Comparison of ENCODE assay signal across 8 cellular contexts in the genomic region with DNA sequence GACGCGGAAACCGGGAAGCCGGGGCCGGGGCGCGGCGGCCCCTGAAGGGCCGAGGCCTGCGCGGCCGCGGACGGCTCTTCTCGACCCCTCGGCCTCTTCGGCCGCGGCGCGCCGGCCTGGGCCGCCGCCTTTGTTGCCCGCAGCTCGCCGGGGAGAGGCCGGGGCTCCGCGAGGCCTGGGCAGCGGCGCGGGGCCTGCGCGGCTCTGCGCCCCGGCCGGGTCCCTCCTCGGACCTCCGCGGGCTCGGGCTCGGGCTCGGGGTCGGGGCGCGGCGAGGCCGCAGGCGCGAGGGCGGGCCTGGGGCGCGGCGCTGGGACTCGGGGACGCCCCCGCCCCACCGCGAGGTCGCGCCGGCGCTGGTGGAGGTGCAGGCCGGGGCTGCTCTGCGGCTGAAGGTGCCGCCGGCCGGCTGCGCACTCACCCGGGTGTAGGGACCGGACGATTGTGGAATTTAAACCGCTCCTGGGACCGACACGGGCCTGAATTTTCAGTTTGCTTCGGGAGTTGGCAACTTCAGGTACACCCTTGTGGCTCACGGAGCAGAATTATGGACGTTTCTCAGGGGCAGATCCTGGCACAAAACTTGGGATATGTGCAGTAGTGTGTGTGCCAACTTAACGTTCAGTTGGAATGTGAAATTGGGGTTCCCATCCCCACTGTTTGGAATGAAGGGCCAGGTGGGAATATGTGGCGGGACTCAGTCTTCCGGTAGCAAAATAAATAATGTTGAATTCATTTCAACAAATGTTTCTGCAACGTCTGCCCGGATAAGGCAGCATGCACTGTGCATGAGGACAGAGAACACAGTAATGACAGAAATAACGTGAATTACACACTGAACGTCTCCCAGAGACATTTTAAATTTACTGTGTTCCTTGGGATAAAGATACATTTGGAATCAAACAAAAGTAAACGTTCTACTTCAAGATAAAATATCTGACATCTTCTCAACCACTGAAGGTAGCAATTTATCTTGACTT. TPM values are rescaled to one million over a fixed set of nuclear protein-coding genes. Genes with fewer than 3 reads are reported as not detected.
A peak's percentile ranks its signal among the peaks of the same experiment; 100 is the strongest.
DNase-seq lines count a peak whose midpoint lies in the region; ATAC-seq and TF ChIP-seq lines count a peak whose summit lies in the region.

No MANE protein-coding gene starts in this region.

- peak overlapping the region; percentile 66 for H3K4me3 ChIP-seq in HL-60 (replicated peaks; ENCODE audit: insufficient read depth, low read length)
- peak overlapping the region; percentile 73 for H3K4me3 ChIP-seq in fibroblast of villous mesenchyme (ENCODE audit: low read depth, low read length)

- no peaks in the 10 kb centered on the region for H3K27me3 ChIP-seq in HL-60 (ENCODE audit: insufficient read depth, poor library complexity, severe bottlenecking)

- peaks cover 13% of the 10 kb centered on the region for H3K36me3 Mint-ChIP-seq in nephron progenitor cell (ENCODE audit: low read depth)

- peak overlapping the region; percentile 52 for H3K27ac ChIP-seq in HL-60 (replicated peaks)

- peak overlapping the region; percentile 97 for H3K27ac Mint-ChIP-seq in nephron progenitor cell

- peak overlapping the region; percentile 95 for H3K4me3 Mint-ChIP-seq in nephron progenitor cell

- H3K27me3 Mint-ChIP-seq in nephron progenitor cell (ENCODE audit: low read depth, poor library complexity) = peaks cover 3% of the 10 kb centered on the region

- peaks cover 46% of the 10 kb centered on the region for H3K4me1 Mint-ChIP-seq in nephron progenitor cell

- peak; percentile 36 for DNase-seq in NCI-H82 (lab: John Stamatoyannopoulos, UW)
- no peak for DNase-seq in NCI-H82 treated with DMSO at 0.1 percent for 48 hours (lab: John Stamatoyannopoulos, UW; ENCODE audit: unreplicated experiment)
- DNase-seq in HL-60 (ENCODE audit: low read depth in 1 of 2, low spot score in 1 of 2) = peak in 1 of 2 experiments; percentile 33
- DNase-seq in activated CD4-positive, alpha-beta T cell treated with anti-CD3 and anti-CD28 coated beads, Interleukin-2, amount 50 U/mL, for 48 hours = peak; percentile 5 to 10
- DNase-seq in fibroblast of villous mesenchyme (ENCODE audit: low read depth) = no peak
- DNase-seq in nephron progenitor cell = peak; percentile 69
- no peak for DNase-seq in KG1 (lab: John Stamatoyannopoulos, UW)

- H3K9me3 Mint-ChIP-seq in nephron progenitor cell = no peaks in the 10 kb centered on the region

- TF ChIP-seq CTCF in HL-60 (IDR thresholded peaks at IDR 0.05; ENCODE audit: insufficient read depth, low read length) (no peak), fibroblast of villous mesenchyme (IDR thresholded peaks at IDR 0.05; ENCODE audit: insufficient read depth, low read depth, low read length) (no peak), nephron progenitor cell (IDR thresholded peaks at IDR 0.05) (no peak)

- ATAC-seq in GM21423 (IDR thresholded peaks at IDR 0.05; ENCODE audit: unreplicated experiment) = peak; percentile 47

RNA-seq across cellular contexts. Expression of gene SOCS6, which starts 0.8 kb away (rescaled TPM):
- 30.9 and 34.5 TPM in 2 replicates for total RNA-seq in fibroblast of villous mesenchyme

Comparison
In these comparisons a context has a peak if more than half of its experiments do, and no peak if none do; other contexts are left out.
1. DNase-seq: peak in NCI-H82 (single experiment), activated CD4-positive, alpha-beta T cell treated with anti-CD3 and anti-CD28 coated beads, Interleukin-2, amount 50 U/mL, for 48 hours (2 of 2) and nephron progenitor cell (single experiment); none in NCI-H82 treated with DMSO at 0.1 percent for 48 hours (single experiment), fibroblast of villous mesenchyme (single experiment) and KG1 (single experiment).